In genomic region chr3:46844851-46845250, GRCh38 we compare ENCODE assay signal across 1 cellular context.
TF ChIP-seq lines count a peak whose summit lies in the region.

No MANE protein-coding gene starts in this region.

TF ChIP-seq in GM12878, 131 proteins besides CTCF, POLR2A, EP300 and RAD21:
- TF ChIP-seq CBX3 (IDR thresholded peaks at IDR 0.05; ENCODE audit: borderline replicate concordance, low read depth) (no peak), BCL3 (IDR thresholded peaks at IDR 0.05; ENCODE audit: borderline replicate concordance, insufficient read depth, low read depth, low read length, poor library complexity, severe bottlenecking) (no peak), NR2F1 (conservative IDR thresholded peaks at IDR 0.05) (no peak), RELA (IDR thresholded peaks at IDR 0.05; ENCODE audit: borderline replicate concordance, partially characterized antibody) (no peak), YY1 (IDR thresholded peaks at IDR 0.05; ENCODE audit: low read depth, low read length) (no peak), SIX5 (IDR thresholded peaks at IDR 0.05; ENCODE audit: low read depth, low read length, severe bottlenecking) (no peak), RCOR1 (conservative IDR thresholded peaks at IDR 0.05; ENCODE audit: low read depth, low read length) (no peak), REST (IDR thresholded peaks at IDR 0.05; ENCODE audit: low read depth, low read length) (no peak), POLR2AphosphoS2 (IDR thresholded peaks at IDR 0.05; ENCODE audit: low read depth, low read length) (no peak), EGR1 (IDR thresholded peaks at IDR 0.05; ENCODE audit: borderline replicate concordance in 1 of 2, low read depth in 2 of 2, low read length in 2 of 2) (no peak), IKZF2 (IDR thresholded peaks at IDR 0.05) (no peak), RB1 (IDR thresholded peaks at IDR 0.05; ENCODE audit: borderline replicate concordance) (no peak), SUPT20H (IDR thresholded peaks at IDR 0.05; ENCODE audit: borderline replicate concordance, control insufficient read depth, low read depth, low read length) (no peak), IRF5 (IDR thresholded peaks at IDR 0.05; ENCODE audit: borderline replicate concordance) (no peak)
- TF ChIP-seq, protein P1, sequence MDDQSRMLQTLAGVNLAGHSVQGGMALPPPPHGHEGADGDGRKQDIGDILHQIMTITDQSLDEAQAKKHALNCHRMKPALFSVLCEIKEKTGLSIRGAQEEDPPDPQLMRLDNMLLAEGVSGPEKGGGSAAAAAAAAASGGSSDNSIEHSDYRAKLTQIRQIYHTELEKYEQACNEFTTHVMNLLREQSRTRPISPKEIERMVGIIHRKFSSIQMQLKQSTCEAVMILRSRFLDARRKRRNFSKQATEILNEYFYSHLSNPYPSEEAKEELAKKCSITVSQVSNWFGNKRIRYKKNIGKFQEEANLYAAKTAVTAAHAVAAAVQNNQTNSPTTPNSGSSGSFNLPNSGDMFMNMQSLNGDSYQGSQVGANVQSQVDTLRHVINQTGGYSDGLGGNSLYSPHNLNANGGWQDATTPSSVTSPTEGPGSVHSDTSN (IDR thresholded peaks at IDR 0.05; ENCODE audit: insufficient replicate concordance, low read depth, low read length), result no peak
- TF ChIP-seq, protein P2, sequence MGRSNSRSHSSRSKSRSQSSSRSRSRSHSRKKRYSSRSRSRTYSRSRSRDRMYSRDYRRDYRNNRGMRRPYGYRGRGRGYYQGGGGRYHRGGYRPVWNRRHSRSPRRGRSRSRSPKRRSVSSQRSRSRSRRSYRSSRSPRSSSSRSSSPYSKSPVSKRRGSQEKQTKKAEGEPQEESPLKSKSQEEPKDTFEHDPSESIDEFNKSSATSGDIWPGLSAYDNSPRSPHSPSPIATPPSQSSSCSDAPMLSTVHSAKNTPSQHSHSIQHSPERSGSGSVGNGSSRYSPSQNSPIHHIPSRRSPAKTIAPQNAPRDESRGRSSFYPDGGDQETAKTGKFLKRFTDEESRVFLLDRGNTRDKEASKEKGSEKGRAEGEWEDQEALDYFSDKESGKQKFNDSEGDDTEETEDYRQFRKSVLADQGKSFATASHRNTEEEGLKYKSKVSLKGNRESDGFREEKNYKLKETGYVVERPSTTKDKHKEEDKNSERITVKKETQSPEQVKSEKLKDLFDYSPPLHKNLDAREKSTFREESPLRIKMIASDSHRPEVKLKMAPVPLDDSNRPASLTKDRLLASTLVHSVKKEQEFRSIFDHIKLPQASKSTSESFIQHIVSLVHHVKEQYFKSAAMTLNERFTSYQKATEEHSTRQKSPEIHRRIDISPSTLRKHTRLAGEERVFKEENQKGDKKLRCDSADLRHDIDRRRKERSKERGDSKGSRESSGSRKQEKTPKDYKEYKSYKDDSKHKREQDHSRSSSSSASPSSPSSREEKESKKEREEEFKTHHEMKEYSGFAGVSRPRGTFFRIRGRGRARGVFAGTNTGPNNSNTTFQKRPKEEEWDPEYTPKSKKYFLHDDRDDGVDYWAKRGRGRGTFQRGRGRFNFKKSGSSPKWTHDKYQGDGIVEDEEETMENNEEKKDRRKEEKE (IDR thresholded peaks at IDR 0.05), result no peak
- TF ChIP-seq, protein P3, sequence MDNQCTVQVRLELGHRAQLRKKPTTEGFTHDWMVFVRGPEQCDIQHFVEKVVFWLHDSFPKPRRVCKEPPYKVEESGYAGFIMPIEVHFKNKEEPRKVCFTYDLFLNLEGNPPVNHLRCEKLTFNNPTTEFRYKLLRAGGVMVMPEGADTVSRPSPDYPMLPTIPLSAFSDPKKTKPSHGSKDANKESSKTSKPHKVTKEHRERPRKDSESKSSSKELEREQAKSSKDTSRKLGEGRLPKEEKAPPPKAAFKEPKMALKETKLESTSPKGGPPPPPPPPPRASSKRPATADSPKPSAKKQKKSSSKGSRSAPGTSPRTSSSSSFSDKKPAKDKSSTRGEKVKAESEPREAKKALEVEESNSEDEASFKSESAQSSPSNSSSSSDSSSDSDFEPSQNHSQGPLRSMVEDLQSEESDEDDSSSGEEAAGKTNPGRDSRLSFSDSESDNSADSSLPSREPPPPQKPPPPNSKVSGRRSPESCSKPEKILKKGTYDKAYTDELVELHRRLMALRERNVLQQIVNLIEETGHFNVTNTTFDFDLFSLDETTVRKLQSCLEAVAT (IDR thresholded peaks at IDR 0.05), result no peak
